8 cellular contexts compared by ENCODE assay signal in the genomic region with DNA sequence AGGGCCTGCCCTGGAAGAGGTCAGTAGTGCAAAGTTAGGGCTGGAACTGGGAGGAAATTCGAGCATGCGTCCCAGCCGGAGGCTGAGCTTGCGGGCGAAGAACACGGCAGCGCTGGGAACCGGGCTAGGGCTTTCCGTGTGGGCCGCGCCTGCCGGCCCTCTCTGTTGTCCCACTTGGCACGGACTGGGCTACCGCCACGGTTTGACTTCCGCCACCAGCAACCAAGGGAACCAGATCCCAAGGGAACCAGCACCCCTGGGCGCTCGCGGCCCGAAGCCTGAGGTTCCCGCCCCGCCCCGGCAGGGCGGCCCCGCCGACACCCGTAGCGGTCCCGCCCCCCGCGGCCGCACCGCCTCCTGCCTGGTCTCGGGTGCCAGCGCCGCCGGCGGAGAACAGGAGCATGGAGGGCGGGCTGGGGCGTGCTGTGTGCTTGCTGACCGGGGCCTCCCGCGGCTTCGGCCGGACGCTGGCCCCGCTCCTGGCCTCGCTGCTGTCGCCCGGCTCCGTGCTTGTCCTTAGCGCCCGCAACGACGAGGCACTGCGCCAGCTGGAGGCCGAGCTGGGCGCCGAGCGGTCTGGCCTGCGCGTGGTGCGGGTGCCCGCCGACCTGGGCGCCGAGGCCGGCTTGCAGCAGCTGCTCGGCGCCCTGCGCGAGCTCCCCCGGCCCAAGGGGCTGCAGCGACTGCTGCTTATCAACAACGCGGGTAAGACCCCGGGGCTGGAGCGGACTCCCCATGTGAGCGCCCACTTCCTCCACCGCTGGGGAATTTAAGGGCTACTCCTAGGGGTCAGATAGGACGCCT. TPM values are rescaled to one million over a fixed set of nuclear protein-coding genes. Genes with fewer than 3 reads are reported as not detected.
DNase-seq lines count a peak whose midpoint lies in the region; ATAC-seq, FAIRE-seq and TF ChIP-seq lines count a peak whose summit lies in the region.

Gene SPR (plus strand): TSS at position 377 of the 804 bp plus-strand sequence. CDS start 25 bp downstream, at position 402.

- H3K27me3 Mint-ChIP-seq in activated CD4-positive, alpha-beta T cell treated with anti-CD3 and anti-CD28 coated beads, Interleukin-2, amount 10 ng/mL, durations not matched to agents 7 days and 5 days = peaks cover 52% of the 10 kb centered on the region

- peak within 1 kb of the TSS; percentile 71 for H3K4me3 ChIP-seq in AG04450 (ENCODE audit: low read depth, low read length)
- H3K4me3 ChIP-seq in HepG2 (replicated peaks in 1 of 3; ENCODE audit: insufficient read depth in 1 of 3, low read depth in 2 of 3, low read length in 3 of 3) = peak within 1 kb of the TSS; percentile 66 to 79 (median 70)

- no peaks in the 10 kb centered on the region for H3K36me3 Mint-ChIP-seq in activated CD4-positive, alpha-beta T cell treated with anti-CD3 and anti-CD28 coated beads, Interleukin-2, amount 10 ng/mL, durations not matched to agents 7 days and 5 days (ENCODE audit: low read depth)

- WGBS in HepG2 (ENCODE audit: low lambda C conversion rate) = 2% methylated on average over 33 of the region's 81 CpGs

- TF ChIP-seq EP300 in HepG2 (IDR thresholded peaks at IDR 0.05; ENCODE audit: low read depth in 2 of 2, low read length in 2 of 2) = no peak
- no peak for TF ChIP-seq EP300 in HepG2 (CRISPR knock-in tag; IDR thresholded peaks at IDR 0.05; ENCODE audit: borderline replicate concordance)

- CTCF ChIA-PET in AG04450 (lab: Charles Lee) = interaction anchor here (0.6 to 11.9 kb wide), 34 partner anchors 8 to 1341 kb away, joined by 3 to 222 read pairs (median 4); no protein-coding TSS in a partner anchor
- CTCF ChIA-PET in activated CD4-positive, alpha-beta T cell treated with anti-CD3 and anti-CD28 coated beads, Interleukin-2, amount 10 ng/mL, durations not matched to agents 7 days and 5 days (lab: Charles Lee) = interaction anchor here (0.6 to 3.1 kb wide), 10 partner anchors 9 to 290 kb away, joined by 3 to 10 read pairs (median 4); no protein-coding TSS in a partner anchor
- CTCF ChIA-PET in HepG2 (lab: Yijun Ruan, JAX; ENCODE audit: low intra/inter-chr PET ratio, low total read pairs) = interaction anchor here (1.1 to 3.3 kb wide), 4 partner anchors 25 to 290 kb away, joined by 3 to 14 read pairs (median 8); partner anchors contain the start of gene EMX1

- H4K20me1 ChIP-seq in HepG2 (ENCODE audit: insufficient read depth, low read length) = peaks cover 16% of the 10 kb centered on the region

- peaks cover 4% of the 10 kb centered on the region for H3K79me2 ChIP-seq in HepG2 (ENCODE audit: insufficient read depth, low read length)

- 0 out of 2 replicates have a peak, but pooled peaks have one; percentile 5 for TF ChIP-seq CTCF in AG04450 (IDR thresholded peaks at IDR 0.05; ENCODE audit: low read depth, low read length)
- peak; percentile 16; the same call in 1 of the 2 replicates for TF ChIP-seq CTCF in HepG2 (CRISPR knock-in tag; IDR thresholded peaks at IDR 0.05)

- H2AFZ ChIP-seq in HepG2 (ENCODE audit: low read length) = peak within 1 kb of the TSS; percentile 42

- no peak within 1 kb of the TSS for H3K27ac Mint-ChIP-seq in activated CD4-positive, alpha-beta T cell treated with anti-CD3 and anti-CD28 coated beads, Interleukin-2, amount 10 ng/mL, durations not matched to agents 7 days and 5 days

- peak within 1 kb of the TSS; percentile 72 for H3K9ac ChIP-seq in HepG2 (ENCODE audit: insufficient read depth, low read depth, low read length)

- H3K27me3 ChIP-seq in AG04450 (ENCODE audit: control insufficient read depth, insufficient read depth, low read length) (peaks cover 2% of the 10 kb centered on the region), HepG2 (ENCODE audit: control insufficient read depth in 1 of 2, insufficient read depth in 2 of 2, low read length in 2 of 2) (no peaks in the 10 kb centered on the region; a peak in 1 of 5 replicates)

- peak; percentile 66 to 85 for TF ChIP-seq POLR2A in HepG2 (IDR thresholded peaks at IDR 0.05; ENCODE audit: insufficient read depth in 1 of 2, low read depth in 2 of 2, low read length in 2 of 2)

- intact Hi-C loops in HepG2 (cut with micrococcal nuclease; ENCODE audit: unreplicated experiment) = loop anchor here (1.0 kb wide), 1 partner anchor 30 kb away; the partner anchor contains the start of gene EMX1

- FAIRE-seq in HepG2 (lab: Jason Lieb, UNC) = no peak

- H3K4me3 Mint-ChIP-seq in activated CD4-positive, alpha-beta T cell treated with anti-CD3 and anti-CD28 coated beads, Interleukin-2, amount 10 ng/mL, durations not matched to agents 7 days and 5 days = peak within 1 kb of the TSS; percentile 63

- TSS peak; percentile 56 for BruUV-seq in HepG2 (replicated peaks; lab: Mats Ljungman, UMichigan)

- in situ Hi-C loops in HepG2 (cut with HindIII; ENCODE audit: extremely low pct_ligation_motif_present, low pct_unique_long_range_greater_than_20kb) = no loop called here

- ATAC-seq in GM18867 (IDR thresholded peaks at IDR 0.05; ENCODE audit: unreplicated experiment) = peak; percentile 95
- peak; percentile 72 for ATAC-seq in HG03064 (IDR thresholded peaks at IDR 0.05; ENCODE audit: low read depth, unreplicated experiment)
- ATAC-seq in HepG2 = peak; percentile 82

- POLR2A ChIA-PET in AG04450 (lab: Yijun Ruan, JAX) (no interaction called here), HepG2 (lab: Yijun Ruan, JAX) (interaction anchor here (0.6 to 2.2 kb wide), 9 partner anchors 8 to 1819 kb away, joined by 3 to 13 read pairs (median 3); partner anchors contain the start of genes EMX1, NAGK and SFXN5)
- POLR2A ChIA-PET in activated CD4-positive, alpha-beta T cell treated with anti-CD3 and anti-CD28 coated beads, Interleukin-2, amount 10 ng/mL, durations not matched to agents 7 days and 5 days (lab: Charles Lee) = interaction anchor here (0.6 kb wide), 1 partner anchor 231 kb away, joined by 5 read pairs; no protein-coding TSS in a partner anchor

- H3K4me1 Mint-ChIP-seq in activated CD4-positive, alpha-beta T cell treated with anti-CD3 and anti-CD28 coated beads, Interleukin-2, amount 10 ng/mL, durations not matched to agents 7 days and 5 days = peaks cover 3% of the 10 kb centered on the region

- no peak; the same call in 1 of the 2 replicates for TF ChIP-seq RAD21 in HepG2 (CRISPR knock-in tag; IDR thresholded peaks at IDR 0.05)

- peaks cover 9 to 18% of the 10 kb centered on the region in 2 experiments for H3K36me3 ChIP-seq in HepG2 (replicated peaks in 1 of 2; ENCODE audit: control insufficient read depth in 1 of 2, insufficient read depth in 2 of 2, low read length in 2 of 2)

- no peaks in the 10 kb centered on the region for H3K9me3 Mint-ChIP-seq in activated CD4-positive, alpha-beta T cell treated with anti-CD3 and anti-CD28 coated beads, Interleukin-2, amount 10 ng/mL, durations not matched to agents 7 days and 5 days

- H3K27ac ChIP-seq in AG04450 (ENCODE audit: low read depth, low read length) (peak within 1 kb of the TSS; percentile 52), HepG2 (ENCODE audit: extremely low read length, insufficient read depth, low read length) (peak within 1 kb of the TSS; percentile 69)

- no peak for DNase-seq in AG04450 (ENCODE audit: low read depth, low spot score)
- DNase-seq in NCI-H2227 treated with DMSO at 0.1 percent for 48 hours (lab: John Stamatoyannopoulos, UW) = peak; percentile 72
- peak; percentile 51 for DNase-seq in activated CD4-positive, alpha-beta T cell treated with anti-CD3 and anti-CD28 coated beads, Interleukin-2, amount 10 ng/mL, durations not matched to agents 7 days and 5 days
- DNase-seq in dermis microvascular lymphatic vessel endothelial cell (ENCODE audit: low read depth in 2 of 2) = peak; percentile 16 to 73
- DNase-seq in HepG2 (ENCODE audit: low spot score) = peak; percentile 68
- DNase-seq in stimulated activated CD4-positive, alpha-beta T cell treated with anti-CD3 and anti-CD28 coated beads, Interleukin-2, amount 100 ng/mL, for 48 hours = peak; percentile 65 to 68

- H3K9me3 ChIP-seq in AG04450 (ENCODE audit: control insufficient read depth, insufficient read depth, low read length) (no peaks in the 10 kb centered on the region), HepG2 (ENCODE audit: low read length) (no peaks in the 10 kb centered on the region)

- H3K4me2 ChIP-seq in HepG2 (ENCODE audit: low read depth, low read length) = peak within 1 kb of the TSS; percentile 97

- H3K4me1 ChIP-seq in HepG2 (ENCODE audit: insufficient read depth, low read length) = peaks cover 37% of the 10 kb centered on the region

TF ChIP-seq in HepG2, 621 proteins besides CTCF, POLR2A, EP300 and RAD21 (continues in another document):
- TF ChIP-seq ARNT2 (CRISPR knock-in tag; IDR thresholded peaks at IDR 0.05; ENCODE audit: low read depth) (no peak), ZNF484 (CRISPR knock-in tag; IDR thresholded peaks at IDR 0.05; ENCODE audit: borderline replicate concordance, low read depth) (no peak; the same call in 1 of the 2 replicates)

RNA-seq across cellular contexts. Expression of gene SPR, which starts in this region (rescaled TPM):
- 17.5 TPM in 2 replicates for polyA plus RNA-seq in AG04450 (2011; rRNA removed)
- polyA minus RNA-seq in AG04450 (2011; rRNA and poly(A)+ RNA removed) = 7.3 and 8.1 TPM in 2 replicates
- total RNA-seq in activated CD4-positive, alpha-beta T cell treated with anti-CD3 and anti-CD28 coated beads, Interleukin-2, amount 10 ng/mL, durations not matched to agents 7 days and 5 days = under 1 TPM; 0.12 to 0.44 TPM
- total RNA-seq in dermis microvascular lymphatic vessel endothelial cell = 33.9 and 45.8 TPM in 2 replicates
- 85.0 and 96.0 TPM in 2 replicates for total RNA-seq in HepG2 (2016; rRNA removed; fragmentation: Illumina TruSeq; extraction: Trizol)
- 38.7 and 40.4 TPM in 2 replicates for total RNA-seq in HepG2 (2016; cell fraction: cytosol; rRNA removed; fragmentation: Illumina TruSeq; extraction: Trizol; ENCODE audit: low read depth)
- 80.0 and 95.9 TPM in 2 replicates for total RNA-seq in HepG2 (2016; cell fraction: insoluble cytoplasmic fraction; rRNA removed; fragmentation: Illumina TruSeq; extraction: Trizol)
- total RNA-seq in HepG2 (2016; cell fraction: membrane; rRNA removed; fragmentation: Illumina TruSeq; extraction: Trizol) = 62.4 and 65.7 TPM in 2 replicates
- total RNA-seq in HepG2 (2016; cell fraction: nucleus; rRNA removed; fragmentation: Illumina TruSeq; extraction: Trizol) = 45.5 and 49.4 TPM in 2 replicates
- 32.4 and 34.0 TPM in 2 replicates for polyA plus RNA-seq in HepG2 (2011; rRNA removed)
- 36.8 and 38.2 TPM in 2 replicates for polyA plus RNA-seq in HepG2 (2011; cell fraction: cytosol; rRNA removed)
- polyA plus RNA-seq in HepG2 (2011; cell fraction: nucleus; rRNA removed) = 13.3 and 15.7 TPM in 2 replicates
- polyA plus RNA-seq in HepG2 (2012) = 30.9 and 32.8 TPM in 2 replicates
- polyA plus RNA-seq in HepG2 (2016; cell fraction: cytosol; fragmentation: Illumina TruSeq; extraction: Trizol; ENCODE audit: low read depth) = 35.7 and 40.5 TPM in 2 replicates
- 74.6 and 78.4 TPM in 2 replicates for polyA plus RNA-seq in HepG2 (2016; cell fraction: insoluble cytoplasmic fraction; fragmentation: Illumina TruSeq; extraction: Trizol; ENCODE audit: low read depth)
- 47.2 and 51.0 TPM in 2 replicates for polyA plus RNA-seq in HepG2 (2016; cell fraction: membrane; fragmentation: Illumina TruSeq; extraction: Trizol; ENCODE audit: low read depth)
- polyA plus RNA-seq in HepG2 (2016; cell fraction: nucleus; fragmentation: Illumina TruSeq; extraction: Trizol; ENCODE audit: insufficient read depth, low read depth) = 75.3 and 78.1 TPM in 2 replicates
- polyA minus RNA-seq in HepG2 (2011; rRNA and poly(A)+ RNA removed; ENCODE audit: low replicate concordance) = 28.6 and 36.6 TPM in 2 replicates
- 12.9 and 13.5 TPM in 2 replicates for polyA minus RNA-seq in HepG2 (2011; cell fraction: cytosol; rRNA and poly(A)+ RNA removed)
- polyA minus RNA-seq in HepG2 (2011; cell fraction: nucleus; rRNA and poly(A)+ RNA removed) = 5.4 and 8.7 TPM in 2 replicates

Comparison
In these comparisons a context has a peak if more than half of its experiments do, and no peak if none do; other contexts are left out.
1. RNA of gene SPR (total RNA-seq): 38.7 to 96.0 TPM in HepG2 and 33.9 to 45.8 TPM in dermis microvascular lymphatic vessel endothelial cell; 0.12 to 0.44 TPM in activated CD4-positive, alpha-beta T cell treated with anti-CD3 and anti-CD28 coated beads, Interleukin-2, amount 10 ng/mL, durations not matched to agents 7 days and 5 days; every median in the first group is over 10 times any median in the second.
2. Peak in DNase-seq in activated CD4-positive, alpha-beta T cell treated with anti-CD3 and anti-CD28 coated beads, Interleukin-2, amount 10 ng/mL, durations not matched to agents 7 days and 5 days; RNA of the gene not detected or under 1 TPM.
3. Peak in every context shown above with its lines, with median percentiles within 50 percentile points of each other: ATAC-seq.